ENCODE assay signal across 9 cellular contexts in the genomic region with DNA sequence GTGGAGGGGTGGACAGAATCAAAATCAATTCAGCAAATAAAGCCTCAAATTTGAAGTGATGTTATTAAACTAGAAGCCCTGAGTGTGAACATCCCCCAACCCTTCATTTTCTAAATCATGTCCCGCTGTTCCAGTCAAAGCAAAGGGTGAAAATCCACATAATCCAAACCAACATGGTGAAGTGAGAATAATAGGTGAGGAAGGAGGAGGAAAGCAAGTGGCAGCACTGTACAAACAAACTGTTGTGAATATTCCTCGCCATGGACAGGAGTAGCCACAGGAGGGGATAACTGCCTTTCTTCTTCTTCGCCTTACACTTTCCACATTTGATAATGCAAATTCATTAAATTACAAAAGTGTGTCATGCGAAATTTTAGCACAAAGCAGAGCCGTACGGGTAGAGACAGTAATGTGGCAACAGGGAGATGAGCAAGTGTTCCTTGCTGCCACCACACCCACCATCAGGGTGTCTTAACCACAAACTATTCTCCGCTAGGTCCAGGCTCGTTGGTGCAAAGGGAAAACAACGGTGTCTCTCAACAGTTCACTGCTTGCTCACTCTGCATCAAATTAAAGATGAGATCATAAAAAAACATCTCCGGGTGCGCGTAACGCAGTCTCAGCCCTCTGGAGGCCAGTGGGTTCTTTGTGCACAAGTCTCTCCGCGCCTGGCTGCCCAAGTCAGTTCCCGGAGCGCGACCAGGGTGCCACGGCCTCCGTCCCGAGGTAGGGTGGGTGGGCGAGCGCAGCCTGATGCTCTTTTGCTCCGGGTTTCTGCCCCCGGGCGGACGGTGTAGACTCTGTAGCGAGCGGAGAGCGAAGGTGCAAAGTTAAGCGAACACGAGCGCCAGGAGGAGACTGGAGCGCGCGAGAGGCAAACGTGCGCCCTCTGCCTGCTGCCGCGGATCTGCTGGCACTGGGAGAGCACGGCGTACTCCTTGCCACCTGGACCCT. TPM values are rescaled to one million over a fixed set of nuclear protein-coding genes. Genes with fewer than 3 reads are reported as not detected.
DNase-seq lines count a peak whose midpoint lies in the region; ATAC-seq and TF ChIP-seq lines count a peak whose summit lies in the region.
"Had no signal": no experiment of that assay in that cellular context is flagged by ENCODE, and none has a peak within 500 bp of the region (broad histone marks: within the 10 kb centered on the region; RNA-seq: fewer than 3 reads in every experiment).

No MANE protein-coding gene starts in this region.

- no peak overlapping the region for H3K27ac Mint-ChIP-seq in CD8-positive, alpha-beta memory T cell

- DNase-seq in COLO829 (ENCODE audit: low spot score) (peak; percentile 12), SK-N-MC (ENCODE audit: low read depth, low spot score) (no peak), colonic mucosa (peak; percentile 61), left colon (peak; percentile 34 to 64)
- DNase-seq in stimulated activated CD4-positive, alpha-beta T cell treated with anti-CD3 and anti-CD28 coated beads, Interleukin-4, amount 100 ng/mL, for 1 hour: peak; percentile 8
- DNase-seq in CD8-positive, alpha-beta memory T cell: no peak

- H3K4me1 Mint-ChIP-seq in CD8-positive, alpha-beta memory T cell: no peaks in the 10 kb centered on the region

- H3K4me3 ChIP-seq in SK-N-MC (peak overlapping the region; percentile 81), colonic mucosa (peak overlapping the region; percentile 26)
- no peak overlapping the region for H3K4me3 ChIP-seq in CD8-positive, alpha-beta memory T cell (ENCODE audit: low read length)

- peak; percentile 52 for TF ChIP-seq CTCF in colonic mucosa (IDR thresholded peaks at IDR 0.05)

- H3K9me3 ChIP-seq in SK-N-MC (ENCODE audit: low read depth, low read length): no peaks in the 10 kb centered on the region
- no peaks in the 10 kb centered on the region for H3K9me3 ChIP-seq in colonic mucosa
- H3K9me3 ChIP-seq in CD8-positive, alpha-beta memory T cell (ENCODE audit: low read length): no peaks in the 10 kb centered on the region

- H3K4me3 Mint-ChIP-seq in CD8-positive, alpha-beta memory T cell: peak overlapping the region in 1 of 7 donors; percentile 51

- H3K4me1 ChIP-seq in colonic mucosa: no peaks in the 10 kb centered on the region
- H3K4me1 ChIP-seq in CD8-positive, alpha-beta memory T cell (ENCODE audit: insufficient read depth, low read length): no peaks in the 10 kb centered on the region

- H3K9me3 Mint-ChIP-seq in CD8-positive, alpha-beta memory T cell: peaks cover 0 to 8% (median 2%) of the 10 kb centered on the region in 5 donors

- H3K27ac ChIP-seq in SK-N-MC: peak overlapping the region; percentile 95
- H3K27ac ChIP-seq in colonic mucosa: no peak overlapping the region
- H3K27ac ChIP-seq in CD8-positive, alpha-beta memory T cell (ENCODE audit: low read depth, low read length): no peak overlapping the region

- POLR2A ChIA-PET in CD8-positive, alpha-beta memory T cell (lab: Charles Lee): no interaction called here

- peak overlapping the region; percentile 71 for H3K9ac ChIP-seq in SK-N-MC (ENCODE audit: insufficient read length)
- H3K9ac ChIP-seq in colonic mucosa (ENCODE audit: low read depth in 2 of 2, low read length in 2 of 2): no peak overlapping the region

- H3K36me3 Mint-ChIP-seq in CD8-positive, alpha-beta memory T cell: no peaks in the 10 kb centered on the region

- CTCF ChIA-PET in CD8-positive, alpha-beta memory T cell (lab: Charles Lee): no interaction called here

- H3K36me3 ChIP-seq in SK-N-MC (ENCODE audit: insufficient read depth, low read length) (no peaks in the 10 kb centered on the region), colonic mucosa (no peaks in the 10 kb centered on the region)
- no peaks in the 10 kb centered on the region for H3K36me3 ChIP-seq in CD8-positive, alpha-beta memory T cell (ENCODE audit: insufficient read depth, low read length)

- intact Hi-C loops in colonic mucosa (cut with DNase I) (loop anchor here (10.0 kb wide), 1 partner anchor 909 kb away; no protein-coding TSS in a partner anchor), left colon (cut with DNase I, micrococcal nuclease) (no loop called here)

- H3K27me3 Mint-ChIP-seq in CD8-positive, alpha-beta memory T cell: no peaks in the 10 kb centered on the region

- ATAC-seq in GM19397 (IDR thresholded peaks at IDR 0.05; ENCODE audit: unreplicated experiment): peak; percentile 97
- peak; percentile 88 for ATAC-seq in HG03439 (IDR thresholded peaks at IDR 0.05; ENCODE audit: unreplicated experiment)
- peak; percentile 86 for ATAC-seq in left colon

- no peaks in the 10 kb centered on the region for H3K27me3 ChIP-seq in colonic mucosa
- H3K27me3 ChIP-seq in CD8-positive, alpha-beta memory T cell (ENCODE audit: insufficient read depth, low read length, poor library complexity, severe bottlenecking): no peaks in the 10 kb centered on the region

RNA-seq across cellular contexts. Expression of gene EPHA3, which starts 6.7 kb away (rescaled TPM):
- 1 to 10 TPM; 1.7 to 2.4 TPM for total RNA-seq in colonic mucosa
- total RNA-seq in left colon: 1 to 10 TPM; 1.0 to 1.8 TPM
- total RNA-seq in CD8-positive, alpha-beta memory T cell: not detected
- polyA plus RNA-seq in CD8-positive, alpha-beta memory T cell: not detected
- total RNA-seq: T-helper 2 cell treated with Interferon-gamma antibody and Interleukin-4, amounts not matched to agents 100 ng/mL and 5 ng/mL, for 36 hours had no signal

Comparison
In these comparisons a context has a peak if more than half of its experiments do, and no peak if none do; other contexts are left out.
1. DNase-seq: peak in COLO829 (single experiment), colonic mucosa (single experiment), left colon (2 of 2) and stimulated activated CD4-positive, alpha-beta T cell treated with anti-CD3 and anti-CD28 coated beads, Interleukin-4, amount 100 ng/mL, for 1 hour (single experiment); none in SK-N-MC (single experiment) and CD8-positive, alpha-beta memory T cell (0 of 5).
2. Peak in every context shown above with its lines, with median percentiles within 50 percentile points of each other: ATAC-seq.